19 cellular contexts compared by ENCODE assay signal in the genomic region with DNA sequence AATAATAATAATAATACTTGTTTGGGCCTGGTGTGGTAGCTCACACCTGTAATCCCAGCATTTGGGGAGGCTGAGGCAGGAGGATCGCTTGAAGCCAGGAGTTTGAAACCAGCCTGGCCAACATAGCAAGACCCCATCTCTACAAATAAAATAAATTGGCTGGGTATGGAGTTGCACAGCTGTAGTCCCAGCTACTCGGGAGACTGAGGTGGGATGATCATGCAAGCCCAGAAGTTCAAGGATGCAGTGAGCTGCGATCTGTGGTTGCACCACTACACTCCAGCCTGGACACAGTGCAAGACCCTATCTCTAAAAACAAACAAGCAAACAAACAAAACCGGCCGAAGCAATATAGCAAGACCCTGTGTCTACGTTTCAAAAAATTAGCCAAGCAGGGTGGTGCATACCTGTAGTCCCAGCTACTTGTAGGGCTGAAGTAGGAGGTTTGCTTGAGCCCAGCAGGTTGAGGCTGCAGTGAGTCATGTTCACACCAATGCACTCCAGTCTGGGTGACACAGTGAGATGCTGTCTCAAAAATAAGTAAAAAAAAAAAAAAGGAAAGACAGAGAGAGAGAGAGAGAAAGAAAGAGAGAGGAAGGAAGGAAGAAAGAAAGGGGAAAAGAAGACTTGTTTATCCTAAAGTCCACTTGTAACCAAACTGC.
DNase-seq lines count a peak whose midpoint lies in the region; ATAC-seq and TF ChIP-seq lines count a peak whose summit lies in the region.
"Had no signal": no experiment of that assay in that cellular context is flagged by ENCODE, and none has a peak within 500 bp of the region (broad histone marks: within the 10 kb centered on the region; RNA-seq: fewer than 3 reads in every experiment).

No MANE protein-coding gene starts in this region.

- no peaks in the 10 kb centered on the region for H3K36me3 ChIP-seq in sigmoid colon
- H3K36me3 ChIP-seq: BLaER1, thyroid gland had no signal

- no peak for TF ChIP-seq CTCF in sigmoid colon (IDR thresholded peaks at IDR 0.05)

- no peaks in the 10 kb centered on the region for H3K9me3 ChIP-seq in sigmoid colon
- H3K9me3 ChIP-seq: thyroid gland had no signal

- no peak for TF ChIP-seq EP300 in sigmoid colon (IDR thresholded peaks at IDR 0.05)

- DNase-seq in activated CD4-positive, alpha-beta T cell treated with anti-CD3 and anti-CD28 coated beads for 36 hours = peak; percentile 51
- DNase-seq in activated CD4-positive, alpha-beta T cell treated with anti-CD3 and anti-CD28 coated beads, Interleukin-2, amount 50 U/mL, for 1 hour = no peak
- peak; percentile 15 for DNase-seq in stimulated activated CD4-positive, alpha-beta T cell treated with anti-CD3 and anti-CD28 coated beads, Interleukin-15, amount 100 ng/mL, for 24 hours
- DNase-seq in stimulated activated CD4-positive, alpha-beta T cell treated with anti-CD3 and anti-CD28 coated beads, Interleukin-4, amount 100 ng/mL, for 4 hours = no peak
- DNase-seq in activated naive CD8-positive, alpha-beta T cell treated with anti-CD3 and anti-CD28 coated beads, Interleukin-2, amount 10 ng/mL, durations not matched to agents 7 days and 5 days = no peak
- peak; percentile 29 for DNase-seq in sigmoid colon
- DNase-seq in effector CD8-positive, alpha-beta T cell (lab: John Stamatoyannopoulos, UW) = no peak
- DNase-seq: dermis blood vessel endothelial cell, kidney glomerular epithelial cell, mesenchymal stem cell, NCI-H1092, NCI-H526 treated with DMSO at 0.1 percent for 48 hours, thyroid gland had no signal

- no peaks in the 10 kb centered on the region for H3K4me1 ChIP-seq in sigmoid colon
- H3K4me1 ChIP-seq: thyroid gland had no signal

- H3K27ac ChIP-seq in sigmoid colon = no peak overlapping the region
- H3K27ac ChIP-seq: BLaER1, thyroid gland had no signal

- 95% methylated on average over 6 of the region's 6 CpGs for WGBS in sigmoid colon, 2 donors

- H3K27ac Mint-ChIP-seq in activated CD4-positive, alpha-beta T cell treated with anti-CD3 and anti-CD28 coated beads for 36 hours = peak overlapping the region; percentile 52
- peak overlapping the region; percentile 91 for H3K27ac Mint-ChIP-seq in activated naive CD8-positive, alpha-beta T cell treated with anti-CD3 and anti-CD28 coated beads, Interleukin-2, amount 10 ng/mL, durations not matched to agents 7 days and 5 days
- H3K27ac Mint-ChIP-seq: brain, nephron had no signal

- H3K27me3 Mint-ChIP-seq in activated CD4-positive, alpha-beta T cell treated with anti-CD3 and anti-CD28 coated beads for 36 hours = no peaks in the 10 kb centered on the region
- no peaks in the 10 kb centered on the region for H3K27me3 Mint-ChIP-seq in activated naive CD8-positive, alpha-beta T cell treated with anti-CD3 and anti-CD28 coated beads, Interleukin-2, amount 10 ng/mL, durations not matched to agents 7 days and 5 days
- H3K27me3 Mint-ChIP-seq: progenitor cell of endocrine pancreas had no signal

- H3K4me3 ChIP-seq in sigmoid colon = no peak overlapping the region
- H3K4me3 ChIP-seq: BLaER1, smooth muscle cell, thyroid gland had no signal

- no peak for TF ChIP-seq POLR2A in sigmoid colon (IDR thresholded peaks at IDR 0.05)
- TF ChIP-seq POLR2A in GM18505 (IDR thresholded peaks at IDR 0.05; ENCODE audit: borderline replicate concordance, extremely low read depth, insufficient read depth, insufficient read length) = no peak

- no peaks in the 10 kb centered on the region for H3K36me3 Mint-ChIP-seq in activated CD4-positive, alpha-beta T cell treated with anti-CD3 and anti-CD28 coated beads for 36 hours (ENCODE audit: low read depth)
- H3K36me3 Mint-ChIP-seq in activated naive CD8-positive, alpha-beta T cell treated with anti-CD3 and anti-CD28 coated beads, Interleukin-2, amount 10 ng/mL, durations not matched to agents 7 days and 5 days = peaks cover 5% of the 10 kb centered on the region
- H3K36me3 Mint-ChIP-seq: brain had no signal

- peaks cover 31% of the 10 kb centered on the region for H3K4me1 Mint-ChIP-seq in activated CD4-positive, alpha-beta T cell treated with anti-CD3 and anti-CD28 coated beads for 36 hours
- H3K4me1 Mint-ChIP-seq in activated naive CD8-positive, alpha-beta T cell treated with anti-CD3 and anti-CD28 coated beads, Interleukin-2, amount 10 ng/mL, durations not matched to agents 7 days and 5 days = peaks cover 32% of the 10 kb centered on the region
- H3K4me1 Mint-ChIP-seq: brain, nephron had no signal

- CTCF ChIA-PET in activated CD4-positive, alpha-beta T cell treated with anti-CD3 and anti-CD28 coated beads for 36 hours (lab: Charles Lee) = interaction anchor here (1.2 to 1.9 kb wide), 2 partner anchors 8 to 22 kb away, joined by 3 to 15 read pairs; no protein-coding TSS in a partner anchor

- no peaks in the 10 kb centered on the region for H3K9me3 Mint-ChIP-seq in activated CD4-positive, alpha-beta T cell treated with anti-CD3 and anti-CD28 coated beads for 36 hours (ENCODE audit: low read depth)
- peaks cover 2% of the 10 kb centered on the region for H3K9me3 Mint-ChIP-seq in activated naive CD8-positive, alpha-beta T cell treated with anti-CD3 and anti-CD28 coated beads, Interleukin-2, amount 10 ng/mL, durations not matched to agents 7 days and 5 days

- ATAC-seq in activated CD4-positive, alpha-beta T cell treated with anti-CD3 and anti-CD28 coated beads for 36 hours = peak; percentile 65
- no peak for ATAC-seq in activated naive CD8-positive, alpha-beta T cell treated with anti-CD3 and anti-CD28 coated beads, Interleukin-2, amount 10 ng/mL, durations not matched to agents 7 days and 5 days (ENCODE audit: low read depth)
- ATAC-seq in GM18505 (IDR thresholded peaks at IDR 0.05; ENCODE audit: unreplicated experiment) = no peak

- intact Hi-C loops in activated CD4-positive, alpha-beta T cell treated with anti-CD3 and anti-CD28 coated beads for 36 hours (cut with DNase I, micrococcal nuclease) = no loop called here
- intact Hi-C loops in sigmoid colon (cut with DNase I) = no loop called here

- no peak overlapping the region for H3K4me3 Mint-ChIP-seq in activated CD4-positive, alpha-beta T cell treated with anti-CD3 and anti-CD28 coated beads for 36 hours
- H3K4me3 Mint-ChIP-seq in activated naive CD8-positive, alpha-beta T cell treated with anti-CD3 and anti-CD28 coated beads, Interleukin-2, amount 10 ng/mL, durations not matched to agents 7 days and 5 days = peak overlapping the region; percentile 71
- H3K4me3 Mint-ChIP-seq: brain, nephron had no signal

- H3K27me3 ChIP-seq in sigmoid colon = no peaks in the 10 kb centered on the region
- H3K27me3 ChIP-seq: BLaER1, thyroid gland had no signal

- POLR2A ChIA-PET in activated CD4-positive, alpha-beta T cell treated with anti-CD3 and anti-CD28 coated beads for 36 hours (lab: Charles Lee) = no interaction called here
- POLR2A ChIA-PET in activated naive CD8-positive, alpha-beta T cell treated with anti-CD3 and anti-CD28 coated beads, Interleukin-2, amount 10 ng/mL, durations not matched to agents 7 days and 5 days (lab: Charles Lee) = interaction anchor here (0.5 to 3.4 kb wide), 8 partner anchors 9 to 1819 kb away, joined by 3 to 23 read pairs (median 4); a partner anchor contains a TSS

Comparison
In these comparisons a context has a peak if more than half of its experiments do, and no peak if none do; other contexts are left out.
1. DNase-seq: peak in activated CD4-positive, alpha-beta T cell treated with anti-CD3 and anti-CD28 coated beads for 36 hours (single experiment), stimulated activated CD4-positive, alpha-beta T cell treated with anti-CD3 and anti-CD28 coated beads, Interleukin-15, amount 100 ng/mL, for 24 hours (single experiment) and sigmoid colon (single experiment); none in activated CD4-positive, alpha-beta T cell treated with anti-CD3 and anti-CD28 coated beads, Interleukin-2, amount 50 U/mL, for 1 hour (single experiment), stimulated activated CD4-positive, alpha-beta T cell treated with anti-CD3 and anti-CD28 coated beads, Interleukin-4, amount 100 ng/mL, for 4 hours (0 of 2), activated naive CD8-positive, alpha-beta T cell treated with anti-CD3 and anti-CD28 coated beads, Interleukin-2, amount 10 ng/mL, durations not matched to agents 7 days and 5 days (single experiment) and effector CD8-positive, alpha-beta T cell (single experiment).